ENCODE assay signal across 23 cellular contexts in genomic region chr15:69046781-69047180, GRCh38. TPM values are rescaled to one million over a fixed set of nuclear protein-coding genes. Genes with fewer than 3 reads are reported as not detected.
"Had no signal": no experiment of that assay in that cellular context is flagged by ENCODE, and none has a peak within 500 bp of the region (broad histone marks: within the 10 kb centered on the region; RNA-seq: fewer than 3 reads in every experiment).

No MANE protein-coding gene starts in this region.

- H3K27me3 Mint-ChIP-seq: activated naive CD4-positive, alpha-beta T cell treated with anti-CD3 and anti-CD28 coated beads, Interleukin-2, amount 50 U/mL, for 24 hours; brain had no signal

- H3K4me1 ChIP-seq: ascending aorta had no signal

- ATAC-seq: activated CD4-positive, alpha-beta T cell treated with anti-CD3 and anti-CD28 coated beads for 36 hours had no signal

- H3K36me3 ChIP-seq: ascending aorta, cardiac muscle cell, SJCRH30, WERI-Rb-1 had no signal

- H3K4me3 ChIP-seq: ascending aorta, cardiac muscle cell, SJCRH30 had no signal

- H3K9me3 ChIP-seq: ascending aorta, SK-N-SH had no signal

- H3K27me3 ChIP-seq: ascending aorta, cardiac muscle cell had no signal

- H3K4me2 ChIP-seq: KMS-11, SK-N-SH had no signal

- DNase-seq: activated CD4-positive, alpha-beta memory T cell treated with anti-CD3 and anti-CD28 coated beads, Interleukin-2, amount 10 ng/mL, durations not matched to agents 7 days and 5 days; activated CD4-positive, alpha-beta T cell treated with anti-CD3 and anti-CD28 coated beads for 36 hours; activated CD4-positive, alpha-beta T cell treated with anti-CD3 and anti-CD28 coated beads, Interleukin-2, amount 50 U/mL, for 1 hour; activated T-cell treated with anti-CD3 and anti-CD28 coated beads, Interleukin-2, amount 50 U/mL, for 1 hour; amniotic stem cell; NCI-H1105 treated with DMSO at 0.1 percent for 48 hours; NCI-H1436 treated with DMSO at 0.1 percent for 48 hours; NCI-H187; NCI-H2081; NCI-H510A treated with DMSO at 0.1 percent for 48 hours; NCI-H69; NK-92 treated with Interleukin-12 subunit alpha and Interleukin-12 subunit beta, amount 100 ng/mL, for 24 hours; OCI-M1; SK-N-SH; T-helper 1 cell; WERI-Rb-1 had no signal

- H3K4me3 Mint-ChIP-seq: activated CD4-positive, alpha-beta memory T cell treated with anti-CD3 and anti-CD28 coated beads, Interleukin-2, amount 10 ng/mL, durations not matched to agents 7 days and 5 days; activated CD4-positive, alpha-beta T cell treated with anti-CD3 and anti-CD28 coated beads for 36 hours; activated naive CD4-positive, alpha-beta T cell treated with anti-CD3 and anti-CD28 coated beads, Interleukin-2, amount 50 U/mL, for 24 hours; brain had no signal

- H3K9me2 ChIP-seq: SK-N-SH had no signal

- H3K27ac ChIP-seq: ascending aorta, cardiac muscle cell, KMS-11, SJCRH30, WERI-Rb-1 had no signal

- H3K27ac Mint-ChIP-seq: activated CD4-positive, alpha-beta memory T cell treated with anti-CD3 and anti-CD28 coated beads, Interleukin-2, amount 10 ng/mL, durations not matched to agents 7 days and 5 days; activated CD4-positive, alpha-beta T cell treated with anti-CD3 and anti-CD28 coated beads for 36 hours; activated naive CD4-positive, alpha-beta T cell treated with anti-CD3 and anti-CD28 coated beads, Interleukin-2, amount 50 U/mL, for 24 hours had no signal

- H3K9ac ChIP-seq: KMS-11, SK-N-SH had no signal

- H3K4me1 Mint-ChIP-seq: activated CD4-positive, alpha-beta memory T cell treated with anti-CD3 and anti-CD28 coated beads, Interleukin-2, amount 10 ng/mL, durations not matched to agents 7 days and 5 days; activated CD4-positive, alpha-beta T cell treated with anti-CD3 and anti-CD28 coated beads for 36 hours; activated naive CD4-positive, alpha-beta T cell treated with anti-CD3 and anti-CD28 coated beads, Interleukin-2, amount 50 U/mL, for 24 hours had no signal

- H3K36me3 Mint-ChIP-seq: activated naive CD4-positive, alpha-beta T cell treated with anti-CD3 and anti-CD28 coated beads, Interleukin-2, amount 50 U/mL, for 24 hours; brain had no signal

- H3K9me3 Mint-ChIP-seq: activated CD4-positive, alpha-beta memory T cell treated with anti-CD3 and anti-CD28 coated beads, Interleukin-2, amount 10 ng/mL, durations not matched to agents 7 days and 5 days; activated naive CD4-positive, alpha-beta T cell treated with anti-CD3 and anti-CD28 coated beads, Interleukin-2, amount 50 U/mL, for 24 hours had no signal

RNA-seq across cellular contexts. Expression of gene NOX5, which starts 32.3 kb away (rescaled TPM):
- total RNA-seq: activated CD4-positive, alpha-beta memory T cell treated with anti-CD3 and anti-CD28 coated beads, Interleukin-2, amount 10 ng/mL, durations not matched to agents 7 days and 5 days; activated CD4-positive, alpha-beta T cell treated with anti-CD3 and anti-CD28 coated beads for 36 hours; activated CD8-positive, alpha-beta memory T cell treated with anti-CD3 and anti-CD28 coated beads for 36 hours; SJCRH30 had no signal
